Comparison of ENCODE assay signal across 8 cellular contexts in the genomic region with DNA sequence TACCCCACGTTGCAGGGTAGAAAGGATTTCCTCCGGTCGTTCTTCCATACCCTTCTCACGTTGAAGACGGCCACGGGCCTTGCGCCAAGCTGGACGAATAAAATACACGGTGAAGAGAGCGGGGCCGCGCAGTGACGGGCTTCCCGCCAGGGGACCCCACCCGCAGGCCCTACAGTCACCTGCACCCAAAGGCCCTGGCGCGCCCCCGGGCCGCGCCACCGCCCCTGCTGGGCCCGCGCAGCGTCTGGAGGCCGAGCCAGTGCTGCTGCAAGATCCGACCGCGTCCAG. TPM values are rescaled to one million over a fixed set of nuclear protein-coding genes. Genes with fewer than 3 reads are reported as not detected.
DNase-seq lines count a peak whose midpoint lies in the region; ATAC-seq and TF ChIP-seq lines count a peak whose summit lies in the region.

No MANE protein-coding gene starts in this region.

- H3K4me3 ChIP-seq in OCI-LY7 (ENCODE audit: low read depth, low read length, poor library complexity, severe bottlenecking) (peak overlapping the region; percentile 80), epithelial cell of esophagus (ENCODE audit: low read length) (peak overlapping the region; percentile 93)

- H3K36me3 Mint-ChIP-seq in CD4-positive, alpha-beta T cell (ENCODE audit: low read depth): peaks cover 34% of the 10 kb centered on the region
- H3K36me3 Mint-ChIP-seq in osteocyte (ENCODE audit: unreplicated experiment): no peaks in the 10 kb centered on the region

- H3K36me3 ChIP-seq in OCI-LY7 (ENCODE audit: insufficient read depth, low read length): peaks cover 17% of the 10 kb centered on the region

- H3K9me2 ChIP-seq in OCI-LY7 (ENCODE audit: insufficient read depth, low read length): no peaks in the 10 kb centered on the region

- CTCF ChIA-PET in CD4-positive, alpha-beta T cell (lab: Charles Lee): no interaction called here
- CTCF ChIA-PET in OCI-LY7 (lab: Charles Lee; ENCODE audit: unreplicated experiment): no interaction called here

- peak overlapping the region; percentile 99 for H3K27ac Mint-ChIP-seq in CD4-positive, alpha-beta T cell
- peak overlapping the region; percentile 91 for H3K27ac Mint-ChIP-seq in osteocyte (ENCODE audit: unreplicated experiment)

- H3K4me2 ChIP-seq in OCI-LY7 (ENCODE audit: low read length): peak overlapping the region; percentile 100

- no peaks in the 10 kb centered on the region for H3K9me3 Mint-ChIP-seq in CD4-positive, alpha-beta T cell
- H3K9me3 Mint-ChIP-seq in osteocyte (ENCODE audit: unreplicated experiment): no peaks in the 10 kb centered on the region

- peaks cover 40% of the 10 kb centered on the region for H3K79me2 ChIP-seq in OCI-LY7 (ENCODE audit: insufficient read depth, low read depth, low read length)

- no peak for ATAC-seq in CD4-positive, alpha-beta T cell (ENCODE audit: poor library complexity)
- ATAC-seq in HG03565 (IDR thresholded peaks at IDR 0.05; ENCODE audit: unreplicated experiment): no peak

- no TSS peak for BruUV-seq in OCI-LY7 (replicated peaks; lab: Mats Ljungman, UMichigan)

- no peaks in the 10 kb centered on the region for H3K27me3 ChIP-seq in CD4-positive, alpha-beta T cell (ENCODE audit: control insufficient read depth, insufficient read depth, low read length)

- intact Hi-C loops in CD4-positive, alpha-beta T cell (cut with DNase I, micrococcal nuclease): loop anchor here in 1 of 2 experiments (2.0 kb wide), 1 partner anchor 353 kb away; no protein-coding TSS in a partner anchor
- intact Hi-C loops in OCI-LY7 (cut with micrococcal nuclease; ENCODE audit: unreplicated experiment): no loop called here

- no peaks in the 10 kb centered on the region for H3K9me3 ChIP-seq in CD4-positive, alpha-beta T cell (ENCODE audit: control insufficient read depth, low read length)
- H3K9me3 ChIP-seq in OCI-LY7 (ENCODE audit: low read length): no peaks in the 10 kb centered on the region

- no peaks in the 10 kb centered on the region for H3K27me3 Mint-ChIP-seq in CD4-positive, alpha-beta T cell
- peaks cover 1% of the 10 kb centered on the region for H3K27me3 Mint-ChIP-seq in osteocyte (ENCODE audit: unreplicated experiment)

- peaks cover 25% of the 10 kb centered on the region for H3K4me1 ChIP-seq in OCI-LY7 (ENCODE audit: insufficient read depth, low read length, poor library complexity, severe bottlenecking)

- POLR2A ChIA-PET in CD4-positive, alpha-beta T cell (lab: Charles Lee): interaction anchor here (1.9 kb wide), 1 partner anchor 65 kb away, joined by 6 read pairs; no protein-coding TSS in a partner anchor
- POLR2A ChIA-PET in OCI-LY7 (lab: Charles Lee): no interaction called here

- H3K4me1 Mint-ChIP-seq in CD4-positive, alpha-beta T cell (ENCODE audit: low read depth): peaks cover 53% of the 10 kb centered on the region
- H3K4me1 Mint-ChIP-seq in osteocyte (ENCODE audit: unreplicated experiment): peaks cover 30% of the 10 kb centered on the region

- peak overlapping the region; percentile 96 for H3K4me3 Mint-ChIP-seq in CD4-positive, alpha-beta T cell
- H3K4me3 Mint-ChIP-seq in osteocyte (ENCODE audit: unreplicated experiment): peak overlapping the region; percentile 91

- no peak for TF ChIP-seq CTCF in CD4-positive, alpha-beta T cell (IDR thresholded peaks at IDR 0.05)
- TF ChIP-seq CTCF in OCI-LY7 (conservative IDR thresholded peaks at IDR 0.05; ENCODE audit: low read length) (no peak), epithelial cell of esophagus (IDR thresholded peaks at IDR 0.05; ENCODE audit: insufficient read depth, low read depth, low read length, missing control alignments) (no peak), osteocyte (IDR thresholded peaks at IDR 0.05) (no peak)

- no peaks in the 10 kb centered on the region for H4K20me1 ChIP-seq in OCI-LY7 (ENCODE audit: insufficient read depth, low read length)

- H3K27ac ChIP-seq in CD4-positive, alpha-beta T cell (ENCODE audit: low read depth, low read length): peak overlapping the region; percentile 95
- H3K27ac ChIP-seq in OCI-LY7 (ENCODE audit: low read depth, low read length, poor library complexity, severe bottlenecking): peak overlapping the region; percentile 94

- no peak for DNase-seq in CD4-positive, alpha-beta T cell
- DNase-seq in OCI-LY7 (ENCODE audit: low spot score) (no peak), epithelial cell of esophagus (ENCODE audit: low read depth) (no peak), osteocyte (ENCODE audit: extremely low spot score, unreplicated experiment) (no peak), NCI-H524 (lab: John Stamatoyannopoulos, UW) (no peak), T-helper 9 cell (no peak), NCI-H446 (lab: John Stamatoyannopoulos, UW) (no peak)

- peak overlapping the region; percentile 86 for H2AFZ ChIP-seq in OCI-LY7 (ENCODE audit: low read length)

RNA-seq across cellular contexts. Expression of a gene that starts 0.2 kb away (rescaled TPM):
- total RNA-seq in CD4-positive, alpha-beta T cell: 1 to 10 TPM in 1 of 2 experiments, under 1 TPM in 1; 0.58 to 1.0 TPM
- total RNA-seq in OCI-LY7 (2014; rRNA removed; shearing (Covaris generic)): 0.54 and 0.59 TPM in 2 replicates
- total RNA-seq in OCI-LY7 (2022): 1.2 and 2.1 TPM in 2 replicates
- 0.73 and 0.86 TPM in 2 replicates for total RNA-seq in osteocyte

RNA-seq across cellular contexts. Expression of a gene that starts 0.9 kb away (rescaled TPM):
- total RNA-seq in CD4-positive, alpha-beta T cell: 10 to 100 TPM; 10.7 to 11.8 TPM
- total RNA-seq in OCI-LY7 (2014; rRNA removed; shearing (Covaris generic)): 30.8 and 42.9 TPM in 2 replicates
- total RNA-seq in OCI-LY7 (2022) (20.7 and 25.2 TPM in 2 replicates), osteocyte (22.0 and 23.3 TPM in 2 replicates)
